ENCODE assay signal across 9 cellular contexts in the genomic region with DNA sequence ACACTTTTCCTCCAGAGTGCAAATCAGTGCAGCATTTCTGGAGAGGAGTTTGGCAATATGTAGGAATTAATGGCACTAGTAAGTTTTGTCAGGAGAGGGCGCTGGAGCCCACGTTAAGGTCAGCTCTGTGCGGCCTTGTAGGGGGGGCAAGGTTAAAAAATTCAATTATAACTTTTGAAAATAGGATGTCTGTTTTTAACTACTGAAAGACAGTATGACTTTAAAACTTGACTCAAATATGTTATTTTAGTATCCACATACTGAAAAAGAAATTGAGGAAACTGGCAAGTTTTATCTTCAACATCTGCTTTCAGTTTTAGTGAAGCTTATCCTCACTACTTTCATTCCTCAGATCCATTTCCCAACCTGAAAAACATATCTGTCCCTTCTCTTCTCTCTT. TPM values are rescaled to one million over a fixed set of nuclear protein-coding genes. Genes with fewer than 3 reads are reported as not detected.
DNase-seq lines count a peak whose midpoint lies in the region; TF ChIP-seq lines count a peak whose summit lies in the region.
"Had no signal": no experiment of that assay in that cellular context is flagged by ENCODE, and none has a peak within 500 bp of the region (broad histone marks: within the 10 kb centered on the region; RNA-seq: fewer than 3 reads in every experiment).

No MANE protein-coding gene starts in this region.

- no peaks in the 10 kb centered on the region; the same call in 1 of the 2 replicates for H3K27me3 Mint-ChIP-seq in HFFc6 (ENCODE audit: insufficient read depth)

- peaks cover 19% of the 10 kb centered on the region for H3K4me1 Mint-ChIP-seq in HFFc6 (ENCODE audit: low read depth)

- peak in 4 of 6 experiments; percentile 3 to 16 (median 13) for DNase-seq in stimulated activated naive CD4-positive, alpha-beta T cell (lab: John Stamatoyannopoulos, UW)
- no peak for DNase-seq in stimulated activated naive CD4-positive, alpha-beta T cell treated with Interleukin-2 at 50 U/mL for 16 hours (lab: John Stamatoyannopoulos, UW)
- DNase-seq in HFFc6 (peak; percentile 32), NB4 (ENCODE audit: low read depth) (peak; percentile 22), adrenal gland (peak; percentile 39 to 74 (median 59)), hepatocyte (ENCODE audit: low spot score) (peak; percentile 62), NCI-H526 treated with DMSO at 0.1 percent for 48 hours (lab: John Stamatoyannopoulos, UW) (no peak)
- peak; percentile 41 for DNase-seq in stimulated activated CD8-positive, alpha-beta memory T cell treated with anti-CD3 and anti-CD28 coated beads, Interleukin-4, amount 100 ng/mL, for 48 hours

- H3K9me2 ChIP-seq in hepatocyte (replicated peaks; ENCODE audit: insufficient read depth), result no peaks in the 10 kb centered on the region

- no peak overlapping the region for H3K4me2 ChIP-seq in hepatocyte

- peak overlapping the region; percentile 22; the same call in 1 of the 2 replicates for H3K4me3 Mint-ChIP-seq in HFFc6

- no peaks in the 10 kb centered on the region for H3K79me2 ChIP-seq in hepatocyte

- no peaks in the 10 kb centered on the region for H3K9me3 Mint-ChIP-seq in HFFc6

- H3K27ac Mint-ChIP-seq in HFFc6, result peak overlapping the region; percentile 68

- TF ChIP-seq POLR2A in NB4 (IDR thresholded peaks at IDR 0.05; ENCODE audit: extremely low read depth, insufficient read length), result no peak
- TF ChIP-seq POLR2A in adrenal gland (IDR thresholded peaks at IDR 0.05), result no peak

- intact Hi-C loops in adrenal gland (cut with DNase I), result no loop called here

- H2AFZ ChIP-seq in hepatocyte, result no peak overlapping the region

- no peaks in the 10 kb centered on the region for H3K36me3 ChIP-seq in adrenal gland (replicated peaks in 1 of 2)
- H3K36me3 ChIP-seq in hepatocyte (replicated peaks; ENCODE audit: insufficient read depth, low read depth), result no peaks in the 10 kb centered on the region

- no peak overlapping the region for H3K4me3 ChIP-seq in NB4 (ENCODE audit: low read depth, low read length)
- no peak overlapping the region for H3K4me3 ChIP-seq in adrenal gland
- H3K4me3 ChIP-seq in hepatocyte, result no peak overlapping the region
- H3K4me3 ChIP-seq: mucosa of descending colon had no signal

- 10 to 24% (median 20%) methylated on average over 3 of the region's 3 CpGs for whole genome bisulfite sequencing in adrenal gland, 4 donors
- 25% methylated on average over 3 of the region's 3 CpGs for WGBS in hepatocyte (ENCODE audit: low lambda C conversion rate, missing lambda C conversion rate)

- H3K27me3 ChIP-seq in adrenal gland, result no peaks in the 10 kb centered on the region
- no peaks in the 10 kb centered on the region for H3K27me3 ChIP-seq in hepatocyte

- H3K9me3 ChIP-seq in adrenal gland (replicated peaks in 1 of 3) (no peaks in the 10 kb centered on the region), hepatocyte (ENCODE audit: low read depth) (no peaks in the 10 kb centered on the region)
- H3K9me3 ChIP-seq: mucosa of descending colon had no signal

- no peaks in the 10 kb centered on the region for H3K36me3 Mint-ChIP-seq in HFFc6 (ENCODE audit: low read depth)

- H4K20me1 ChIP-seq in hepatocyte (ENCODE audit: insufficient read depth, poor library complexity, severe bottlenecking), result no peaks in the 10 kb centered on the region

- peaks cover 12 to 27% of the 10 kb centered on the region in 2 donors for H3K4me1 ChIP-seq in adrenal gland (replicated peaks in 1 of 2)
- no peaks in the 10 kb centered on the region for H3K4me1 ChIP-seq in hepatocyte (ENCODE audit: insufficient read depth)

- peak; percentile 83 for TF ChIP-seq CTCF in HFFc6 (IDR thresholded peaks at IDR 0.05)
- TF ChIP-seq CTCF in NB4 (IDR thresholded peaks at IDR 0.05; ENCODE audit: low read depth, low read length), result no peak
- peak; percentile 39 to 79 (median 67) for TF ChIP-seq CTCF in adrenal gland (IDR thresholded peaks at IDR 0.05)
- peak; percentile 50 for TF ChIP-seq CTCF in hepatocyte (IDR thresholded peaks at IDR 0.05; ENCODE audit: poor library complexity)

- peak overlapping the region in 4 of 5 donors; percentile 31 to 61 (median 34) for H3K27ac ChIP-seq in adrenal gland
- peak overlapping the region; percentile 32 for H3K27ac ChIP-seq in hepatocyte

RNA-seq across cellular contexts. Expression of a gene that starts 30.9 kb away (rescaled TPM):
- not detected for total RNA-seq in HFFc6 (2021; fragmentation: NEBNext Ultra II Directional; extraction: Animal tissue kit (Norgen Biotek cat#: 25700))
- total RNA-seq in adrenal gland, result under 1 TPM in 6 of 8 donors, not detected in 2; 0.14 to 0.88 (median 0.31) TPM
- under 1 TPM; 0.16 to 0.55 (median 0.47) TPM for polyA plus RNA-seq in adrenal gland
- total RNA-seq in hepatocyte, result 0.52 and 1.00 TPM in 2 replicates
- polyA plus RNA-seq in hepatocyte, result 0.30 and 0.81 TPM in 2 replicates

RNA-seq across cellular contexts. Expression of a gene that starts 37.4 kb away (rescaled TPM):
- total RNA-seq in HFFc6 (2021; fragmentation: NEBNext Ultra II Directional; extraction: Animal tissue kit (Norgen Biotek cat#: 25700)), result 10 to 100 TPM; 14.6 to 18.7 (median 16.3) TPM
- total RNA-seq in adrenal gland, result 100 to 1,000 TPM in 4 of 8 donors, 10 to 100 TPM in 4; 82.1 to 191 (median 96.1) TPM
- 100 to 1,000 TPM in 1 of 3 donors, 10 to 100 TPM in 2; 34.1 to 131 (median 40.9) TPM for polyA plus RNA-seq in adrenal gland
- 171 and 175 TPM in 2 replicates for total RNA-seq in hepatocyte
- 56.1 and 76.0 TPM in 2 replicates for polyA plus RNA-seq in hepatocyte

Comparison
In these comparisons a context has a peak if more than half of its experiments do, and no peak if none do; other contexts are left out.
1. DNase-seq: peak in stimulated activated naive CD4-positive, alpha-beta T cell (4 of 6), HFFc6 (single experiment), NB4 (single experiment), adrenal gland (7 of 7), hepatocyte (single experiment) and stimulated activated CD8-positive, alpha-beta memory T cell treated with anti-CD3 and anti-CD28 coated beads, Interleukin-4, amount 100 ng/mL, for 48 hours (single experiment); none in stimulated activated naive CD4-positive, alpha-beta T cell treated with Interleukin-2 at 50 U/mL for 16 hours (single experiment) and NCI-H526 treated with DMSO at 0.1 percent for 48 hours (single experiment).